1 cellular context compared by ENCODE assay signal in the genomic region with DNA sequence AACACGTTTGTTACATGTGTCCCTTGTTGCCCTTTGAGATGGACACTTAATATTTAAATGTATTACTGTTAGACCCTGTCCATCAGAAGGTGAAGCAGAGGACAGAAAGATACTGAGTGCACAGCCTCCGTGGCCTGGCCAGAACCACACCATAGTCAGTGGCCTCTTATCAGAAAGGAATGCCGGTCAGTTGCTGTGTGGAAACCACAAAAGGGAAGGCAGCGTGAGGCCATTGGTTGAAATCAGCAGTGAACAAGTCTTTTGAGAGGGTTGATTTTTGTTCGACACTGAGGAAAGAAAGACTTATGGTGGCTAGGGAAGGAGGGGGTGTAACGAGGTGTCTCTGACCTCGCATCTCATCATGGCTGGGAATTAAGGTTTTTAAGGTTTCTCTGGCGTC.
TF ChIP-seq lines count a peak whose summit lies in the region.

No MANE protein-coding gene starts in this region.

TF ChIP-seq in H1, 55 proteins besides CTCF, POLR2A, EP300 and RAD21:
- TF ChIP-seq CTBP2 (IDR thresholded peaks at IDR 0.05; ENCODE audit: borderline replicate concordance, insufficient read depth, insufficient read length, low read length) (no peak), TBP (IDR thresholded peaks at IDR 0.05; ENCODE audit: low read depth, low read length) (no peak), JUND (IDR thresholded peaks at IDR 0.05; ENCODE audit: low read length) (no peak), SIN3A (conservative IDR thresholded peaks at IDR 0.05 in 1 of 2, IDR thresholded peaks at IDR 0.05 in 1 of 2; ENCODE audit: low read depth in 1 of 2, low read length in 2 of 2) (no peak), CREB1 (IDR thresholded peaks at IDR 0.05) (no peak), FOSL1 (IDR thresholded peaks at IDR 0.05; ENCODE audit: insufficient read depth, low read depth, low read length) (no peak), BCL11A (IDR thresholded peaks at IDR 0.05; ENCODE audit: low read depth in 2 of 2, low read length in 2 of 2) (no peak), SP2 (IDR thresholded peaks at IDR 0.05; ENCODE audit: low read length) (no peak), GTF2F1 (IDR thresholded peaks at IDR 0.05; ENCODE audit: borderline replicate concordance, low read depth, low read length) (no peak), JUN (IDR thresholded peaks at IDR 0.05; ENCODE audit: low read depth, low read length) (no peak), NANOG (IDR thresholded peaks at IDR 0.05; ENCODE audit: insufficient read depth, low read depth, low read length, poor library complexity, severe bottlenecking) (no peak), MAFK (IDR thresholded peaks at IDR 0.05; ENCODE audit: low read depth, low read length) (no peak)
- TF ChIP-seq, protein P1, sequence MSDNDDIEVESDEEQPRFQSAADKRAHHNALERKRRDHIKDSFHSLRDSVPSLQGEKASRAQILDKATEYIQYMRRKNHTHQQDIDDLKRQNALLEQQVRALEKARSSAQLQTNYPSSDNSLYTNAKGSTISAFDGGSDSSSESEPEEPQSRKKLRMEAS (IDR thresholded peaks at IDR 0.05) = no peak
- TF ChIP-seq, protein P2, sequence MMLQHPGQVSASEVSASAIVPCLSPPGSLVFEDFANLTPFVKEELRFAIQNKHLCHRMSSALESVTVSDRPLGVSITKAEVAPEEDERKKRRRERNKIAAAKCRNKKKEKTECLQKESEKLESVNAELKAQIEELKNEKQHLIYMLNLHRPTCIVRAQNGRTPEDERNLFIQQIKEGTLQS (IDR thresholded peaks at IDR 0.05; ENCODE audit: insufficient read depth, low read depth, low read length) = no peak
- TF ChIP-seq, protein P3, sequence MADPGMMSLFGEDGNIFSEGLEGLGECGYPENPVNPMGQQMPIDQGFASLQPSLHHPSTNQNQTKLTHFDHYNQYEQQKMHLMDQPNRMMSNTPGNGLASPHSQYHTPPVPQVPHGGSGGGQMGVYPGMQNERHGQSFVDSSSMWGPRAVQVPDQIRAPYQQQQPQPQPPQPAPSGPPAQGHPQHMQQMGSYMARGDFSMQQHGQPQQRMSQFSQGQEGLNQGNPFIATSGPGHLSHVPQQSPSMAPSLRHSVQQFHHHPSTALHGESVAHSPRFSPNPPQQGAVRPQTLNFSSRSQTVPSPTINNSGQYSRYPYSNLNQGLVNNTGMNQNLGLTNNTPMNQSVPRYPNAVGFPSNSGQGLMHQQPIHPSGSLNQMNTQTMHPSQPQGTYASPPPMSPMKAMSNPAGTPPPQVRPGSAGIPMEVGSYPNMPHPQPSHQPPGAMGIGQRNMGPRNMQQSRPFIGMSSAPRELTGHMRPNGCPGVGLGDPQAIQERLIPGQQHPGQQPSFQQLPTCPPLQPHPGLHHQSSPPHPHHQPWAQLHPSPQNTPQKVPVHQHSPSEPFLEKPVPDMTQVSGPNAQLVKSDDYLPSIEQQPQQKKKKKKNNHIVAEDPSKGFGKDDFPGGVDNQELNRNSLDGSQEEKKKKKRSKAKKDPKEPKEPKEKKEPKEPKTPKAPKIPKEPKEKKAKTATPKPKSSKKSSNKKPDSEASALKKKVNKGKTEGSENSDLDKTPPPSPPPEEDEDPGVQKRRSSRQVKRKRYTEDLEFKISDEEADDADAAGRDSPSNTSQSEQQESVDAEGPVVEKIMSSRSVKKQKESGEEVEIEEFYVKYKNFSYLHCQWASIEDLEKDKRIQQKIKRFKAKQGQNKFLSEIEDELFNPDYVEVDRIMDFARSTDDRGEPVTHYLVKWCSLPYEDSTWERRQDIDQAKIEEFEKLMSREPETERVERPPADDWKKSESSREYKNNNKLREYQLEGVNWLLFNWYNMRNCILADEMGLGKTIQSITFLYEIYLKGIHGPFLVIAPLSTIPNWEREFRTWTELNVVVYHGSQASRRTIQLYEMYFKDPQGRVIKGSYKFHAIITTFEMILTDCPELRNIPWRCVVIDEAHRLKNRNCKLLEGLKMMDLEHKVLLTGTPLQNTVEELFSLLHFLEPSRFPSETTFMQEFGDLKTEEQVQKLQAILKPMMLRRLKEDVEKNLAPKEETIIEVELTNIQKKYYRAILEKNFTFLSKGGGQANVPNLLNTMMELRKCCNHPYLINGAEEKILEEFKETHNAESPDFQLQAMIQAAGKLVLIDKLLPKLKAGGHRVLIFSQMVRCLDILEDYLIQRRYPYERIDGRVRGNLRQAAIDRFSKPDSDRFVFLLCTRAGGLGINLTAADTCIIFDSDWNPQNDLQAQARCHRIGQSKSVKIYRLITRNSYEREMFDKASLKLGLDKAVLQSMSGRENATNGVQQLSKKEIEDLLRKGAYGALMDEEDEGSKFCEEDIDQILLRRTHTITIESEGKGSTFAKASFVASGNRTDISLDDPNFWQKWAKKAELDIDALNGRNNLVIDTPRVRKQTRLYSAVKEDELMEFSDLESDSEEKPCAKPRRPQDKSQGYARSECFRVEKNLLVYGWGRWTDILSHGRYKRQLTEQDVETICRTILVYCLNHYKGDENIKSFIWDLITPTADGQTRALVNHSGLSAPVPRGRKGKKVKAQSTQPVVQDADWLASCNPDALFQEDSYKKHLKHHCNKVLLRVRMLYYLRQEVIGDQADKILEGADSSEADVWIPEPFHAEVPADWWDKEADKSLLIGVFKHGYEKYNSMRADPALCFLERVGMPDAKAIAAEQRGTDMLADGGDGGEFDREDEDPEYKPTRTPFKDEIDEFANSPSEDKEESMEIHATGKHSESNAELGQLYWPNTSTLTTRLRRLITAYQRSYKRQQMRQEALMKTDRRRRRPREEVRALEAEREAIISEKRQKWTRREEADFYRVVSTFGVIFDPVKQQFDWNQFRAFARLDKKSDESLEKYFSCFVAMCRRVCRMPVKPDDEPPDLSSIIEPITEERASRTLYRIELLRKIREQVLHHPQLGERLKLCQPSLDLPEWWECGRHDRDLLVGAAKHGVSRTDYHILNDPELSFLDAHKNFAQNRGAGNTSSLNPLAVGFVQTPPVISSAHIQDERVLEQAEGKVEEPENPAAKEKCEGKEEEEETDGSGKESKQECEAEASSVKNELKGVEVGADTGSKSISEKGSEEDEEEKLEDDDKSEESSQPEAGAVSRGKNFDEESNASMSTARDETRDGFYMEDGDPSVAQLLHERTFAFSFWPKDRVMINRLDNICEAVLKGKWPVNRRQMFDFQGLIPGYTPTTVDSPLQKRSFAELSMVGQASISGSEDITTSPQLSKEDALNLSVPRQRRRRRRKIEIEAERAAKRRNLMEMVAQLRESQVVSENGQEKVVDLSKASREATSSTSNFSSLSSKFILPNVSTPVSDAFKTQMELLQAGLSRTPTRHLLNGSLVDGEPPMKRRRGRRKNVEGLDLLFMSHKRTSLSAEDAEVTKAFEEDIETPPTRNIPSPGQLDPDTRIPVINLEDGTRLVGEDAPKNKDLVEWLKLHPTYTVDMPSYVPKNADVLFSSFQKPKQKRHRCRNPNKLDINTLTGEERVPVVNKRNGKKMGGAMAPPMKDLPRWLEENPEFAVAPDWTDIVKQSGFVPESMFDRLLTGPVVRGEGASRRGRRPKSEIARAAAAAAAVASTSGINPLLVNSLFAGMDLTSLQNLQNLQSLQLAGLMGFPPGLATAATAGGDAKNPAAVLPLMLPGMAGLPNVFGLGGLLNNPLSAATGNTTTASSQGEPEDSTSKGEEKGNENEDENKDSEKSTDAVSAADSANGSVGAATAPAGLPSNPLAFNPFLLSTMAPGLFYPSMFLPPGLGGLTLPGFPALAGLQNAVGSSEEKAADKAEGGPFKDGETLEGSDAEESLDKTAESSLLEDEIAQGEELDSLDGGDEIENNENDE (IDR thresholded peaks at IDR 0.05; ENCODE audit: insufficient replicate concordance, low read length) = no peak
